ENCODE assay signal across 8 cellular contexts in the genomic region with DNA sequence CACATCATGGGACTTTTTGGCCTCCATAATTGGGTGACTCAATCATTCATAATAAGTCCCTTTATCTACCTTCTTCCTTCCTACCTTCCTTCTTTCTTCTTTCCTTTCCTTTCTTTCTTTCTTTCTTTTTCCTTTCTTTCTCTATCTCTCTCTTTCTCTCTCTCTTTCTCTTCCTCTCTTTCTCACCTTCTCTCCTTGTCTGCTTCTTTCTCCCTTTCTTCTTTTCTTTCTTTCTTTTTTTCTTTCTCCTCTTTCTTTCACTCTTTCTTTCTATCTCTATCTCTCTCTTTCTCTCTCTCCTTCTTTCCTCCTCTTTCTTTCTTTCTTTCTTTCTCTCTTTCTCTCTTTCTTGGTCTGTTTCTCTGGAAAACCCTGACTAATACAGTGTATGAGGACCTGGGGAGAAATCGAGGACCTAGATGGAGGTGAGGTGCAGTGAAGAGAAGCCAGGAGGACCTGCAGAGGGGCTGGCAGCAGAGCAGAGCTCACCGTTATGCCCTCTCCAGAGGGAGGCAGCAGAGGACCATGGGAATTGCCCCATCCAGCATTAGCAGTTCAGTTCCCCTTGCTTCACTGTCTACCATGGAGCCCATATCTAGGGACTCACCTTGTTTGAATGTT. TPM values are rescaled to one million over a fixed set of nuclear protein-coding genes. Genes with fewer than 3 reads are reported as not detected.
DNase-seq lines count a peak whose midpoint lies in the region; ATAC-seq and TF ChIP-seq lines count a peak whose summit lies in the region.

No MANE protein-coding gene starts in this region.

- ATAC-seq in heart right ventricle: peak in 7 of 8 donors; percentile 47 to 91 (median 83)
- ATAC-seq in HG03565 (IDR thresholded peaks at IDR 0.05; ENCODE audit: unreplicated experiment): no peak

- TF ChIP-seq POLR2A in suprapubic skin (IDR thresholded peaks at IDR 0.05): no peak

- WGBS in heart right ventricle, 2 donors: 25 to 33% methylated on average over 2 of the region's 2 CpGs
- 27% methylated on average over 2 of the region's 2 CpGs for WGBS in suprapubic skin

- H3K9me3 ChIP-seq in heart right ventricle (no peaks in the 10 kb centered on the region), suprapubic skin (no peaks in the 10 kb centered on the region)

- no peaks in the 10 kb centered on the region for H3K36me3 ChIP-seq in heart right ventricle
- H3K36me3 ChIP-seq in suprapubic skin: no peaks in the 10 kb centered on the region

- TF ChIP-seq EP300 in suprapubic skin (IDR thresholded peaks at IDR 0.05): no peak

- intact Hi-C loops in heart right ventricle (cut with DNase I): loop anchor here in 7 of 10 donors (1.0 to 10.0 kb wide), 6 partner anchors 140 to 271 kb away; no protein-coding TSS in a partner anchor

- DNase-seq in 8988T: peak; percentile 56
- peak; percentile 59 for DNase-seq in GM10266 (ENCODE audit: extremely low spot score)
- DNase-seq in NCI-H446 treated with DMSO at 0.1 percent for 48 hours (lab: John Stamatoyannopoulos, UW): peak; percentile 6
- peak; percentile 30 for DNase-seq in activated CD8-positive, alpha-beta memory T cell treated with anti-CD3 and anti-CD28 coated beads, Interleukin-2, amount 50 U/mL, for 4 hours
- DNase-seq in heart right ventricle: peak in 1 of 2 donors; percentile 33
- peak; percentile 16 for DNase-seq in stimulated activated CD8-positive, alpha-beta memory T cell treated with anti-CD3 and anti-CD28 coated beads, Interleukin-15, amount 100 ng/mL, for 1 hour (ENCODE audit: low read depth)
- DNase-seq in suprapubic skin (ENCODE audit: low spot score in 2 of 2): no peak

- no peak overlapping the region for H3K27ac ChIP-seq in heart right ventricle
- H3K27ac ChIP-seq in suprapubic skin: no peak overlapping the region

- peak; percentile 47 for TF ChIP-seq CTCF in GM10266 (IDR thresholded peaks at IDR 0.05; ENCODE audit: control insufficient read depth, insufficient read depth, low read depth, missing control alignments)
- peak; percentile 11 to 59 (median 52) for TF ChIP-seq CTCF in heart right ventricle (IDR thresholded peaks at IDR 0.05)
- peak in 1 of 2 donors; percentile 36 for TF ChIP-seq CTCF in suprapubic skin (IDR thresholded peaks at IDR 0.05)

- H3K27me3 ChIP-seq in heart right ventricle (peaks cover 0 to 43% (median 18%) of the 10 kb centered on the region in 7 donors), suprapubic skin (peaks cover 55% of the 10 kb centered on the region)

- no peak overlapping the region for H3K4me3 ChIP-seq in heart right ventricle
- no peak overlapping the region for H3K4me3 ChIP-seq in suprapubic skin

- H3K4me1 ChIP-seq in heart right ventricle (peaks cover 0 to 10% (median 0%) of the 10 kb centered on the region in 9 donors), suprapubic skin (no peaks in the 10 kb centered on the region)

RNA-seq across cellular contexts. Expression of gene BTRC, which starts 52.7 kb away (rescaled TPM):
- 10 to 100 TPM; 25.1 to 49.9 (median 36.0) TPM for total RNA-seq in heart right ventricle
- polyA plus RNA-seq in heart right ventricle: 10 to 100 TPM in 1 of 2 donors, 1 to 10 TPM in 1; 9.5 to 11.8 TPM
- 10 to 100 TPM; 17.4 to 20.6 (median 18.5) TPM for total RNA-seq in suprapubic skin

Comparison
In these comparisons a context has a peak if more than half of its experiments do, and no peak if none do; other contexts are left out.
1. DNase-seq: peak in 8988T (single experiment), GM10266 (single experiment), NCI-H446 treated with DMSO at 0.1 percent for 48 hours (single experiment), activated CD8-positive, alpha-beta memory T cell treated with anti-CD3 and anti-CD28 coated beads, Interleukin-2, amount 50 U/mL, for 4 hours (single experiment) and stimulated activated CD8-positive, alpha-beta memory T cell treated with anti-CD3 and anti-CD28 coated beads, Interleukin-15, amount 100 ng/mL, for 1 hour (single experiment); none in suprapubic skin (0 of 2).